ENCODE assay signal across 7 cellular contexts in genomic region chr12:131646444-131646843, GRCh38.
DNase-seq lines count a peak whose midpoint lies in the region; ATAC-seq, FAIRE-seq and TF ChIP-seq lines count a peak whose summit lies in the region.
"Not testable (repeated sequence)": the region's sequence is repeated elsewhere in the genome, so short reads cannot be mapped to it uniquely, and the experiment has no call there.

No MANE protein-coding gene starts in this region.

- H3K9me3 Mint-ChIP-seq in activated CD8-positive, alpha-beta T cell treated with anti-CD3 and anti-CD28 coated beads for 36 hours; endodermal cell; nephron progenitor cell: not testable (repeated sequence)

- ATAC-seq in A549 = peak; percentile 59 to 66; a peak in 5 of 6 replicates
- ATAC-seq in activated CD8-positive, alpha-beta T cell treated with anti-CD3 and anti-CD28 coated beads for 36 hours = peak; percentile 47

- WGBS in A549 (ENCODE audit: missing lambda C conversion rate) = 41% methylated on average over 3 of the region's 9 CpGs
- WGBS in endodermal cell (ENCODE audit: insufficient coverage in 1 of 2, insufficient read length in 1 of 2), 2 experiments = 33 to 38% methylated on average over 1 to 4 of the region's 9 CpGs

- not testable (repeated sequence) for H3K36me3 Mint-ChIP-seq in activated CD8-positive, alpha-beta T cell treated with anti-CD3 and anti-CD28 coated beads for 36 hours (ENCODE audit: low read depth); endodermal cell (ENCODE audit: low read depth); nephron progenitor cell (ENCODE audit: low read depth)

- not testable (repeated sequence) for TF ChIP-seq CTCF in A549 (IDR thresholded peaks at IDR 0.05); activated CD8-positive, alpha-beta T cell treated with anti-CD3 and anti-CD28 coated beads for 36 hours (IDR thresholded peaks at IDR 0.05); endodermal cell (conservative IDR thresholded peaks at IDR 0.05); nephron progenitor cell (IDR thresholded peaks at IDR 0.05)

- H3K4me3 Mint-ChIP-seq in activated CD8-positive, alpha-beta T cell treated with anti-CD3 and anti-CD28 coated beads for 36 hours; endodermal cell; nephron progenitor cell: not testable (repeated sequence)

- not testable (repeated sequence) for DNase-seq in A549 (ENCODE audit: low read depth in 1 of 2, low spot score in 1 of 2); activated CD8-positive, alpha-beta T cell treated with anti-CD3 and anti-CD28 coated beads for 36 hours
- DNase-seq in H7 (peak; percentile 56), endodermal cell (peak; percentile 70), kidney tubule cell (ENCODE audit: low spot score) (peak; percentile 12), nephron progenitor cell (peak; percentile 37)

- H3K9ac ChIP-seq in endodermal cell (ENCODE audit: extremely low read depth, low read length, poor library complexity, severe bottlenecking) = not testable (repeated sequence)

- not testable (repeated sequence) for H3K36me3 ChIP-seq in H7 (replicated peaks; ENCODE audit: control insufficient read depth, insufficient read depth, low read length); endodermal cell (ENCODE audit: control insufficient read depth, insufficient read depth, low read length)

- not testable (repeated sequence) for H3K4me3 ChIP-seq in A549; H7 (ENCODE audit: insufficient read depth, low read depth, low read length); endodermal cell (ENCODE audit: low read length)

- not testable (repeated sequence) for H3K4me1 Mint-ChIP-seq in activated CD8-positive, alpha-beta T cell treated with anti-CD3 and anti-CD28 coated beads for 36 hours (ENCODE audit: low read depth); nephron progenitor cell
- H3K4me1 Mint-ChIP-seq in endodermal cell = peaks cover 11% of the 10 kb centered on the region

- TF ChIP-seq RAD21 in A549 (conservative IDR thresholded peaks at IDR 0.05 in 1 of 2, IDR thresholded peaks at IDR 0.05 in 1 of 2); Ishikawa (IDR thresholded peaks at IDR 0.05; ENCODE audit: low read depth): not testable (repeated sequence)

- TF ChIP-seq EP300 in A549 (IDR thresholded peaks at IDR 0.05); Ishikawa (IDR thresholded peaks at IDR 0.05; ENCODE audit: borderline replicate concordance): not testable (repeated sequence)

- H3K9me3 ChIP-seq in A549; endodermal cell (ENCODE audit: control insufficient read depth, low read length): not testable (repeated sequence)

- TF ChIP-seq POLR2A in A549 (IDR thresholded peaks at IDR 0.05; ENCODE audit: low read length) = not testable (repeated sequence)

- H3K27ac ChIP-seq in A549; endodermal cell (ENCODE audit: low read depth, low read length): not testable (repeated sequence)

- H3K27ac Mint-ChIP-seq in activated CD8-positive, alpha-beta T cell treated with anti-CD3 and anti-CD28 coated beads for 36 hours; endodermal cell; nephron progenitor cell: not testable (repeated sequence)

- not testable (repeated sequence) for H3K27me3 Mint-ChIP-seq in activated CD8-positive, alpha-beta T cell treated with anti-CD3 and anti-CD28 coated beads for 36 hours; endodermal cell (ENCODE audit: insufficient read depth)
- peaks cover 46% of the 10 kb centered on the region for H3K27me3 Mint-ChIP-seq in nephron progenitor cell (ENCODE audit: low read depth, poor library complexity)

- not testable (repeated sequence) for H3K4me1 ChIP-seq in A549; endodermal cell (ENCODE audit: control insufficient read depth, insufficient read depth, low read length)

- POLR2A ChIA-PET in A549 (lab: Yijun Ruan, JAX); activated CD8-positive, alpha-beta T cell treated with anti-CD3 and anti-CD28 coated beads for 36 hours (lab: Charles Lee): not testable (repeated sequence)

- H3K27me3 ChIP-seq in H7 (ENCODE audit: control insufficient read depth, insufficient read depth, low read length); endodermal cell (ENCODE audit: control insufficient read depth, insufficient read depth, low read length, poor library complexity, severe bottlenecking): not testable (repeated sequence)

- H3K4me2 ChIP-seq in A549 = not testable (repeated sequence)

- intact Hi-C loops in activated CD8-positive, alpha-beta T cell treated with anti-CD3 and anti-CD28 coated beads for 36 hours (cut with micrococcal nuclease) = not testable (repeated sequence)

- CTCF ChIA-PET in A549 (lab: Yijun Ruan, JAX); activated CD8-positive, alpha-beta T cell treated with anti-CD3 and anti-CD28 coated beads for 36 hours (lab: Charles Lee): not testable (repeated sequence)

- FAIRE-seq in A549 (lab: Jason Lieb, UNC) = not testable (repeated sequence)

TF ChIP-seq in A549, 52 proteins besides CTCF, POLR2A, EP300 and RAD21:
- TF ChIP-seq, protein P1, sequence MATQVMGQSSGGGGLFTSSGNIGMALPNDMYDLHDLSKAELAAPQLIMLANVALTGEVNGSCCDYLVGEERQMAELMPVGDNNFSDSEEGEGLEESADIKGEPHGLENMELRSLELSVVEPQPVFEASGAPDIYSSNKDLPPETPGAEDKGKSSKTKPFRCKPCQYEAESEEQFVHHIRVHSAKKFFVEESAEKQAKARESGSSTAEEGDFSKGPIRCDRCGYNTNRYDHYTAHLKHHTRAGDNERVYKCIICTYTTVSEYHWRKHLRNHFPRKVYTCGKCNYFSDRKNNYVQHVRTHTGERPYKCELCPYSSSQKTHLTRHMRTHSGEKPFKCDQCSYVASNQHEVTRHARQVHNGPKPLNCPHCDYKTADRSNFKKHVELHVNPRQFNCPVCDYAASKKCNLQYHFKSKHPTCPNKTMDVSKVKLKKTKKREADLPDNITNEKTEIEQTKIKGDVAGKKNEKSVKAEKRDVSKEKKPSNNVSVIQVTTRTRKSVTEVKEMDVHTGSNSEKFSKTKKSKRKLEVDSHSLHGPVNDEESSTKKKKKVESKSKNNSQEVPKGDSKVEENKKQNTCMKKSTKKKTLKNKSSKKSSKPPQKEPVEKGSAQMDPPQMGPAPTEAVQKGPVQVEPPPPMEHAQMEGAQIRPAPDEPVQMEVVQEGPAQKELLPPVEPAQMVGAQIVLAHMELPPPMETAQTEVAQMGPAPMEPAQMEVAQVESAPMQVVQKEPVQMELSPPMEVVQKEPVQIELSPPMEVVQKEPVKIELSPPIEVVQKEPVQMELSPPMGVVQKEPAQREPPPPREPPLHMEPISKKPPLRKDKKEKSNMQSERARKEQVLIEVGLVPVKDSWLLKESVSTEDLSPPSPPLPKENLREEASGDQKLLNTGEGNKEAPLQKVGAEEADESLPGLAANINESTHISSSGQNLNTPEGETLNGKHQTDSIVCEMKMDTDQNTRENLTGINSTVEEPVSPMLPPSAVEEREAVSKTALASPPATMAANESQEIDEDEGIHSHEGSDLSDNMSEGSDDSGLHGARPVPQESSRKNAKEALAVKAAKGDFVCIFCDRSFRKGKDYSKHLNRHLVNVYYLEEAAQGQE (IDR thresholded peaks at IDR 0.05) = peak; percentile 72; the same call in 1 of the 2 replicates

TF ChIP-seq in Ishikawa, 13 proteins besides CTCF, POLR2A, EP300 and RAD21:
- TF ChIP-seq, protein P1 (IDR thresholded peaks at IDR 0.05; ENCODE audit: low read depth) = peak; percentile 46
